8 cellular contexts compared by ENCODE assay signal in genomic region chr22:24146190-24146616, GRCh38. TPM values are rescaled to one million over a fixed set of nuclear protein-coding genes. Genes with fewer than 3 reads are reported as not detected.
DNase-seq lines count a peak whose midpoint lies in the region; ATAC-seq and TF ChIP-seq lines count a peak whose summit lies in the region.

No MANE protein-coding gene starts in this region.

- peak overlapping the region; percentile 49 for H3K4me3 Mint-ChIP-seq in activated naive CD8-positive, alpha-beta T cell

- H3K36me3 ChIP-seq in DND-41 (ENCODE audit: insufficient read depth, low read length) (peaks cover 62% of the 10 kb centered on the region), right atrium auricular region (no peaks in the 10 kb centered on the region), HAP-1 (replicated peaks) (no peaks in the 10 kb centered on the region)

- ATAC-seq in DND-41 (ENCODE audit: insufficient read depth, low read depth) (peak; percentile 51; the same call in 2 of the 3 replicates), GM21786 (IDR thresholded peaks at IDR 0.05; ENCODE audit: unreplicated experiment) (peak; percentile 72), GM19455 (IDR thresholded peaks at IDR 0.05; ENCODE audit: unreplicated experiment) (no peak)

- DNase-seq in DND-41, result peak; percentile 16
- DNase-seq in NCI-H2196 (lab: John Stamatoyannopoulos, UW; ENCODE audit: unreplicated experiment), result peak; percentile 38
- no peak for DNase-seq in right atrium auricular region (ENCODE audit: low spot score)
- DNase-seq in HAP-1 (ENCODE audit: low spot score in 2 of 2), result no peak

- H3K9me3 ChIP-seq in DND-41 (ENCODE audit: insufficient read depth, low read length, severe bottlenecking), result no peaks in the 10 kb centered on the region
- no peaks in the 10 kb centered on the region for H3K9me3 ChIP-seq in right atrium auricular region
- no peaks in the 10 kb centered on the region for H3K9me3 ChIP-seq in HAP-1

- H3K27ac ChIP-seq in DND-41 (ENCODE audit: low read length) (no peak overlapping the region), right atrium auricular region (peak overlapping the region; percentile 85 to 88), skin epidermis (peak overlapping the region in 20 of 21 experiments; percentile 24 to 81 (median 68))

- no peaks in the 10 kb centered on the region for H3K9me3 Mint-ChIP-seq in activated naive CD8-positive, alpha-beta T cell (ENCODE audit: low read depth)

- H3K4me1 ChIP-seq in DND-41 (ENCODE audit: insufficient read depth, low read length) (no peaks in the 10 kb centered on the region), right atrium auricular region (peaks cover 0 to 78% of the 10 kb centered on the region in 2 donors), HAP-1 (no peaks in the 10 kb centered on the region; the same call in 1 of the 2 replicates)

- H3K27me3 Mint-ChIP-seq in activated naive CD8-positive, alpha-beta T cell, result no peaks in the 10 kb centered on the region

- H3K79me2 ChIP-seq in DND-41 (ENCODE audit: insufficient read depth, low read length), result no peaks in the 10 kb centered on the region

- H3K4me3 ChIP-seq in DND-41 (ENCODE audit: low read depth in 1 of 2, low read length in 2 of 2) (no peak overlapping the region), right atrium auricular region (no peak overlapping the region), skin epidermis (no peak overlapping the region), HAP-1 (no peak overlapping the region)

- H3K4me1 Mint-ChIP-seq in activated naive CD8-positive, alpha-beta T cell (ENCODE audit: low read depth), result peaks cover 82% of the 10 kb centered on the region

- H3K9ac ChIP-seq in DND-41 (ENCODE audit: low read depth, low read length), result no peak overlapping the region

- no peaks in the 10 kb centered on the region for H3K36me3 Mint-ChIP-seq in activated naive CD8-positive, alpha-beta T cell

- H3K27me3 ChIP-seq in DND-41 (ENCODE audit: insufficient read depth, low read length, poor library complexity), result no peaks in the 10 kb centered on the region
- no peaks in the 10 kb centered on the region for H3K27me3 ChIP-seq in right atrium auricular region
- no peaks in the 10 kb centered on the region for H3K27me3 ChIP-seq in HAP-1 (ENCODE audit: low read depth)

- TF ChIP-seq CTCF in DND-41 (IDR thresholded peaks at IDR 0.05; ENCODE audit: borderline replicate concordance, extremely low read depth, low read length, poor library complexity, severe bottlenecking) (no peak), right atrium auricular region (IDR thresholded peaks at IDR 0.05) (no peak)

- peaks cover 83% of the 10 kb centered on the region for H4K20me1 ChIP-seq in DND-41 (ENCODE audit: insufficient read depth, low read length)

- in situ Hi-C loops in HAP-1 (cut with MboI; ENCODE audit: low sequenced_read_pairs), result no loop called here

- H3K4me2 ChIP-seq in DND-41 (ENCODE audit: insufficient read depth, low read length), result no peak overlapping the region

- no peak overlapping the region for H2AFZ ChIP-seq in DND-41 (ENCODE audit: low read depth, low read length)

- H3K27ac Mint-ChIP-seq in activated naive CD8-positive, alpha-beta T cell, result peak overlapping the region; percentile 75

RNA-seq across cellular contexts. Expression of gene SUSD2, which starts 35.1 kb away (rescaled TPM):
- total RNA-seq in right atrium auricular region, result 1 to 10 TPM; 4.9 to 9.5 TPM

Comparison
In these comparisons a context has a peak if more than half of its experiments do, and no peak if none do; other contexts are left out.
1. DNase-seq: peak in DND-41 (single experiment) and NCI-H2196 (single experiment); none in right atrium auricular region (single experiment) and HAP-1 (0 of 2).